ENCODE assay signal across 8 cellular contexts in the genomic region with DNA sequence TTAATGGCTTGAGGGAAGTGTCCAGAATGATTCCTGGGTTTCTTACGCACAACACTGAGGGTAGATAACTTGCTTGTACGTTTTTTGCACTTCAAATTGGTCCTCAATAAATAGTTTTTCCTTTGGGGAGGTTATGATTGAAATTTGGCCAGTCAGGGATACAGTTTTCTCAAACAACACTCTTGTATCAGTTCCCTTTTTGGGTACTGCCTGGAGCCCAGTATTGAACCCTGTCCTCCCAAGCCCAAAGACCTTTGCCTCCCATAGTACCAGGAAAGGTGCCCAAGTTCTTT. TPM values are rescaled to one million over a fixed set of nuclear protein-coding genes. Genes with fewer than 3 reads are reported as not detected.
DNase-seq lines count a peak whose midpoint lies in the region; TF ChIP-seq lines count a peak whose summit lies in the region.

No MANE protein-coding gene starts in this region.

- H3K9me3 Mint-ChIP-seq in Calu3 (ENCODE audit: low read depth, unreplicated experiment), result no peaks in the 10 kb centered on the region

- peak overlapping the region; percentile 32 for H2BK5ac ChIP-seq in trophoblast cell (ENCODE audit: low read depth, low read length, poor library complexity)

- H3K27me3 ChIP-seq in Peyer's patch, result no peaks in the 10 kb centered on the region
- H3K27me3 ChIP-seq in esophagus (ENCODE audit: control insufficient read depth in 1 of 2, insufficient read depth in 2 of 2, low read length in 2 of 2), result no peaks in the 10 kb centered on the region
- H3K27me3 ChIP-seq in trophoblast cell (ENCODE audit: insufficient read depth, low read length), result no peaks in the 10 kb centered on the region

- no peaks in the 10 kb centered on the region for H3K9me3 ChIP-seq in Peyer's patch
- H3K9me3 ChIP-seq in esophagus (ENCODE audit: control insufficient read depth in 2 of 2, insufficient read depth in 1 of 2, low read depth in 1 of 2, low read length in 1 of 2), result no peaks in the 10 kb centered on the region
- H3K9me3 ChIP-seq in trophoblast cell (ENCODE audit: insufficient read depth, low read depth, low read length), result no peaks in the 10 kb centered on the region

- no peak for TF ChIP-seq POLR2A in Peyer's patch (IDR thresholded peaks at IDR 0.05)

- BruUV-seq in Calu3 (replicated peaks; lab: Mats Ljungman, UMichigan), result no TSS peak

- peak overlapping the region; percentile 88 for H3K27ac Mint-ChIP-seq in Calu3 (ENCODE audit: unreplicated experiment)

- H4K8ac ChIP-seq in trophoblast cell (ENCODE audit: low read depth, low read length), result peak overlapping the region; percentile 77

- H2AFZ ChIP-seq in trophoblast cell (ENCODE audit: insufficient read depth, low read length, poor library complexity), result peak overlapping the region; percentile 89

- peak overlapping the region; percentile 58 for H2BK120ac ChIP-seq in trophoblast cell (ENCODE audit: insufficient read depth, low read length, poor library complexity)

- H3K4me2 ChIP-seq in trophoblast cell (ENCODE audit: low read length), result peak overlapping the region; percentile 85

- H3K18ac ChIP-seq in trophoblast cell (ENCODE audit: low read length), result peak overlapping the region; percentile 76

- H3K36me3 ChIP-seq in Peyer's patch (no peaks in the 10 kb centered on the region), esophagus (ENCODE audit: control insufficient read depth in 2 of 2, insufficient read depth in 2 of 2, low read length in 1 of 2) (no peaks in the 10 kb centered on the region), trophoblast cell (ENCODE audit: control insufficient read depth in 1 of 2, insufficient read depth in 2 of 2, low read length in 2 of 2) (no peaks in the 10 kb centered on the region)

- peak overlapping the region; percentile 66 to 97 (median 80) for H3K4me3 ChIP-seq in Peyer's patch
- H3K4me3 ChIP-seq in esophagus (ENCODE audit: low read depth in 1 of 2, low read length in 2 of 2), result peak overlapping the region; percentile 80 to 99
- H3K4me3 ChIP-seq in trophoblast cell (ENCODE audit: low read depth, low read length), result no peak overlapping the region

- H3K79me2 ChIP-seq in trophoblast cell (ENCODE audit: control insufficient read depth, insufficient read depth, low read length, poor library complexity), result peaks cover 10% of the 10 kb centered on the region

- H3K14ac ChIP-seq in trophoblast cell (ENCODE audit: low read length), result peak overlapping the region; percentile 78

- H3K4me1 ChIP-seq in Peyer's patch (peaks cover 0 to 27% (median 2%) of the 10 kb centered on the region in 4 donors), esophagus (ENCODE audit: control insufficient read depth in 2 of 2, insufficient read depth in 2 of 2, low read length in 1 of 2) (no peaks in the 10 kb centered on the region), trophoblast cell (ENCODE audit: control insufficient read depth in 1 of 2, insufficient read depth in 2 of 2, low read length in 2 of 2) (peaks cover 2 to 4% of the 10 kb centered on the region in 2 experiments)

- intact Hi-C loops in Calu3 (cut with micrococcal nuclease; ENCODE audit: unreplicated experiment), result no loop called here

- H4K91ac ChIP-seq in trophoblast cell (ENCODE audit: low read depth, low read length), result peak overlapping the region; percentile 83

- H3K27me3 Mint-ChIP-seq in Calu3 (ENCODE audit: unreplicated experiment), result no peaks in the 10 kb centered on the region

- CTCF ChIA-PET in Calu3 (lab: Charles Lee), result interaction anchor here (0.6 to 3.4 kb wide), 4 partner anchors 10 to 274 kb away, joined by 4 to 59 read pairs (median 9); a partner anchor contains a TSS

- H4K12ac ChIP-seq in trophoblast cell (ENCODE audit: low read depth, low read length), result peak overlapping the region; percentile 93

- no peak for DNase-seq in Calu3
- DNase-seq in Peyer's patch, result no peak
- no peak for DNase-seq in trophoblast cell
- no peak for DNase-seq in glomerular visceral epithelial cell (ENCODE audit: extremely low spot score)
- no peak for DNase-seq in NCI-H345 treated with DMSO at 0.1 percent for 48 hours (lab: John Stamatoyannopoulos, UW; ENCODE audit: unreplicated experiment)
- DNase-seq in middle frontal gyrus (ENCODE audit: extremely low spot score, low spot score), result no peak
- no peak for DNase-seq in DMS79 (lab: John Stamatoyannopoulos, UW)

- no peak overlapping the region for H2BK12ac ChIP-seq in trophoblast cell (ENCODE audit: low read length)

- H3K4ac ChIP-seq in trophoblast cell (ENCODE audit: low read depth, low read length), result no peak overlapping the region

- peaks cover 14% of the 10 kb centered on the region for H3K79me1 ChIP-seq in trophoblast cell (ENCODE audit: low read length)

- WGBS in esophagus, 2 donors, result 51 to 58% methylated on average over 2 of the region's 2 CpGs
- whole genome bisulfite sequencing in trophoblast cell (ENCODE audit: extremely low coverage, insufficient coverage, insufficient read length), result no CpG with 5 or more reads among the region's 2 CpGs

- H3K4me1 Mint-ChIP-seq in Calu3 (ENCODE audit: low read depth, unreplicated experiment), result peaks cover 30% of the 10 kb centered on the region

- TF ChIP-seq CTCF in Calu3 (IDR thresholded peaks at IDR 0.05; ENCODE audit: unreplicated experiment), result no peak
- TF ChIP-seq CTCF in Peyer's patch (IDR thresholded peaks at IDR 0.05), result no peak

- H3K23ac ChIP-seq in trophoblast cell (ENCODE audit: low read length), result no peak overlapping the region

- peak overlapping the region; percentile 90 for H3K4me3 Mint-ChIP-seq in Calu3 (ENCODE audit: low read depth, unreplicated experiment)

- peaks cover 55% of the 10 kb centered on the region for H3K36me3 Mint-ChIP-seq in Calu3 (ENCODE audit: insufficient read depth, unreplicated experiment)

- H3K27ac ChIP-seq in Peyer's patch (peak overlapping the region; percentile 88 to 99 (median 92)), esophagus (ENCODE audit: low read depth in 2 of 2, low read length in 1 of 2) (peak overlapping the region; percentile 93 to 98), trophoblast cell (ENCODE audit: low read depth, low read length) (peak overlapping the region; percentile 80)

- no peak overlapping the region for H3K9ac ChIP-seq in trophoblast cell (ENCODE audit: low read length)

- H2AK5ac ChIP-seq in trophoblast cell (ENCODE audit: low read length), result no peak overlapping the region

RNA-seq across cellular contexts. Expression of a gene that starts 0.4 kb away (rescaled TPM):
- total RNA-seq in Calu3 (2022) (58.0 and 58.7 TPM in 2 replicates), Peyer's patch (10 to 100 TPM; 36.6 to 51.7 (median 44.6) TPM)
- polyA plus RNA-seq in esophagus, result 10 to 100 TPM; 32.2 to 52.2 TPM
- polyA plus RNA-seq in trophoblast cell (2013), result 29.1 and 30.3 TPM in 2 replicates

RNA-seq across cellular contexts. Expression of a gene that starts 40.3 kb away (rescaled TPM):
- total RNA-seq in Calu3 (2022) (17.4 and 18.8 TPM in 2 replicates), Peyer's patch (10 to 100 TPM; 27.2 to 68.0 (median 32.2) TPM)
- 10 to 100 TPM; 15.1 to 36.6 TPM for polyA plus RNA-seq in esophagus
- polyA plus RNA-seq in trophoblast cell (2013), result 10.3 and 10.6 TPM in 2 replicates
